ENCODE assay signal across 24 cellular contexts in the genomic region with DNA sequence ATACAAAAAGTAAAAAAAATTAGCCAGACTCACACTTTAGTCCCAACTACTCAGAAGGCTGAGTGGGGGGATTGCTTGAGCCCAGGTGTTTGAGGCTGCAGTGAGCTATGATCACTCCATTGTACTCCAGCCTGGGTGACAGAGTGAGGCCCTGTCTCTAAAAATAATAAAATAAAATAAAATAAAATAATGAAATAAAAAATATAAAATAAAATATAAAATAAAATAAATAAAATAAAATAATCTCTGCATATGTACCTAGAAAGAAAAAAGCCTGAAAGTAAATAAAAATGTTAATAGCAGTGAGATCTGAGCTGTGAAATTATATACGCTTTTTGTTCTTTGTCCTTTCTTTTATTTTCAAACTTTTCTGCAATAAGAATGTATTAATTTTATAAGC.
"Had no signal": no experiment of that assay in that cellular context is flagged by ENCODE, and none has a peak within 500 bp of the region (broad histone marks: within the 10 kb centered on the region; RNA-seq: fewer than 3 reads in every experiment).

No MANE protein-coding gene starts in this region.

- FAIRE-seq: endothelial cell of umbilical vein, islet of Langerhans, keratinocyte had no signal

- H3K36me3 Mint-ChIP-seq: mesothelial cell of epicardium, naive B cell had no signal

- H3K4me3 Mint-ChIP-seq: dendritic cell treated with granulocyte-macrophage colony-stimulating factor and Interleukin-4, amounts not matched to agents 40 ng/mL and 50 ng/mL, for 4 days; mesothelial cell of epicardium had no signal

- DNase-seq: colonic mucosa; cortex of kidney; effector CD4-positive, alpha-beta T cell; effector memory CD4-positive, alpha-beta T cell; foreskin keratinocyte; gastrocnemius medialis; glutamatergic neuron; heart right ventricle; hippocampal formation; kidney glomerular epithelial cell; left colon; left ventricle myocardium superior; lower lobe of right lung; mesenchymal stem cell; mucosa of descending colon; naive B cell had no signal

- H3K4me1 ChIP-seq: foreskin keratinocyte had no signal

- H3K4me1 Mint-ChIP-seq: mesothelial cell of epicardium had no signal

- H3K27ac ChIP-seq: colonic mucosa, dorsolateral prefrontal cortex, esophagus muscularis mucosa, foreskin keratinocyte, gastrocnemius medialis, heart right ventricle, lower lobe of right lung had no signal

- H3K9me3 ChIP-seq: colonic mucosa, esophagus muscularis mucosa, gastrocnemius medialis, heart right ventricle, lower lobe of right lung, mucosa of descending colon had no signal

- H3K27me3 ChIP-seq: colonic mucosa, dorsolateral prefrontal cortex, esophagus muscularis mucosa, gastrocnemius medialis, heart right ventricle had no signal

- H3K4me3 ChIP-seq: colonic mucosa, dorsolateral prefrontal cortex, esophagus muscularis mucosa, gastrocnemius medialis, heart right ventricle, lower lobe of right lung, mucosa of descending colon had no signal

- H3K27ac Mint-ChIP-seq: dendritic cell treated with granulocyte-macrophage colony-stimulating factor and Interleukin-4, amounts not matched to agents 40 ng/mL and 50 ng/mL, for 4 days; mesothelial cell of epicardium had no signal

- H3K36me3 ChIP-seq: colonic mucosa, esophagus muscularis mucosa, gastrocnemius medialis, heart right ventricle, lower lobe of right lung had no signal

- ATAC-seq: foreskin keratinocyte, gastrocnemius medialis, heart right ventricle, left colon, left lobe of liver, left ventricle myocardium superior, lower lobe of right lung, mucosa of descending colon had no signal
